Comparison of ENCODE assay signal across 8 cellular contexts in genomic region chr5:41869150-41869738, GRCh38. TPM values are rescaled to one million over a fixed set of nuclear protein-coding genes. Genes with fewer than 3 reads are reported as not detected.
DNase-seq lines count a peak whose midpoint lies in the region; ATAC-seq and TF ChIP-seq lines count a peak whose summit lies in the region.

No MANE protein-coding gene starts in this region.

- no peak for ATAC-seq in effector memory CD8-positive, alpha-beta T cell (replicated peaks)
- no peak for ATAC-seq in HG03565 (IDR thresholded peaks at IDR 0.05; ENCODE audit: unreplicated experiment)

- peak overlapping the region; percentile 67 to 83 for H3K4me3 ChIP-seq in tibial artery

- intact Hi-C loops in tibial artery (cut with DNase I; ENCODE audit: low total_unique reads), result loop anchor here (5.0 kb wide), 1 partner anchor 53 kb away; no protein-coding TSS in a partner anchor

- H3K27me3 Mint-ChIP-seq in effector memory CD8-positive, alpha-beta T cell, result no peaks in the 10 kb centered on the region

- H3K9me3 ChIP-seq in tibial artery, result no peaks in the 10 kb centered on the region

- DNase-seq in DMS153 (lab: John Stamatoyannopoulos, UW) (peak; percentile 5), DMS153 treated with DMSO at 0.1 percent for 48 hours (lab: John Stamatoyannopoulos, UW; ENCODE audit: unreplicated experiment) (no peak), HS-27A (ENCODE audit: low read depth) (peak; percentile 22), T-helper 9 cell (peak; percentile 8), lung microvascular endothelial cell (ENCODE audit: low read depth in 2 of 2) (peak; percentile 28 to 35), tibial artery (peak; percentile 73 to 90)
- DNase-seq in effector memory CD8-positive, alpha-beta T cell, result peak in 1 of 3 experiments; percentile 3

- peak overlapping the region; percentile 89 to 91 for H3K4me3 Mint-ChIP-seq in effector memory CD8-positive, alpha-beta T cell

- peaks cover 0 to 42% (median 13%) of the 10 kb centered on the region in 4 donors for H3K4me1 ChIP-seq in tibial artery

- H3K27ac Mint-ChIP-seq in effector memory CD8-positive, alpha-beta T cell, result peak overlapping the region; percentile 93 to 94

- no peaks in the 10 kb centered on the region for H3K27me3 ChIP-seq in tibial artery

- no peaks in the 10 kb centered on the region for H3K9me3 Mint-ChIP-seq in effector memory CD8-positive, alpha-beta T cell

- TF ChIP-seq CTCF in tibial artery (IDR thresholded peaks at IDR 0.05), result no peak

- H3K36me3 Mint-ChIP-seq in effector memory CD8-positive, alpha-beta T cell (ENCODE audit: insufficient read depth), result peaks cover 28% of the 10 kb centered on the region

- peaks cover 39 to 48% of the 10 kb centered on the region in 2 donors for H3K4me1 Mint-ChIP-seq in effector memory CD8-positive, alpha-beta T cell (ENCODE audit: low read depth in 2 of 2)

- peak overlapping the region; percentile 92 to 94 for H3K27ac ChIP-seq in tibial artery

- H3K36me3 ChIP-seq in tibial artery, result no peaks in the 10 kb centered on the region

RNA-seq across cellular contexts. Expression of gene OXCT1, which starts 1.0 kb away (rescaled TPM):
- total RNA-seq in lung microvascular endothelial cell, result 12.9 and 21.8 TPM in 2 replicates

RNA-seq across cellular contexts. Expression of gene RIMOC1, which starts 34.9 kb away (rescaled TPM):
- 8.9 and 10.7 TPM in 2 replicates for total RNA-seq in lung microvascular endothelial cell

RNA-seq across cellular contexts. Expression of gene FBXO4, which starts 55.8 kb away (rescaled TPM):
- 5.2 and 7.2 TPM in 2 replicates for total RNA-seq in lung microvascular endothelial cell
